ENCODE assay signal across 18 cellular contexts in the genomic region with DNA sequence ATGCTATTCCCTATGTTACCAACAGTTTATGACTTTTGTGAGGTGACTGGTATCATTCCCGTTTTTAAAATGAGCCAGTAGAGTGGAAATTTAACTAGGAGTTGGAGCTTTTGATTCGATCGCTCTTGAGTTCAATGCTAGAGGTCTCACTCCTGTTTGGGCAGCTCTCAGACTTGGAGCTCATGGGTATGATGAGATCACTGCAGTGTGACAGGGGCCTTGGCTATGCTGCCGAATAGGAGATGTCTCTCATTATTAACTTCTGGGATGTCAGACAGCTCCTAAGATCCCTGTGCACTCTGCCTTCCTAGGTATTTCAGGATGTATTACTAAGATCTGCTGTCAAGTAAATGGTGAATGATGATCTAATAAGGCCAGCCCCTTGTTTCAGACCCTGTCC. TPM values are rescaled to one million over a fixed set of nuclear protein-coding genes. Genes with fewer than 3 reads are reported as not detected.
"Had no signal": no experiment of that assay in that cellular context is flagged by ENCODE, and none has a peak within 500 bp of the region (broad histone marks: within the 10 kb centered on the region; RNA-seq: fewer than 3 reads in every experiment).

No MANE protein-coding gene starts in this region.

- H3K27ac ChIP-seq: adrenal gland, body of pancreas, pancreas had no signal

- H3K4me3 ChIP-seq: adrenal gland, body of pancreas, gastrocnemius medialis, heart right ventricle, pancreas, tibial nerve, uterus had no signal

- H3K27me3 ChIP-seq: adrenal gland, body of pancreas, gastrocnemius medialis, heart right ventricle, pancreas, tibial nerve, uterus had no signal

- H3K4me1 ChIP-seq: adrenal gland, body of pancreas, gastrocnemius medialis, pancreas had no signal

- H3K9me3 ChIP-seq: adrenal gland, body of pancreas, gastrocnemius medialis, heart right ventricle, pancreas, tibial nerve, uterus had no signal

- H3K36me3 ChIP-seq: adrenal gland, gastrocnemius medialis, pancreas, uterus had no signal

- DNase-seq: activated CD4-positive, alpha-beta T cell treated with anti-CD3 and anti-CD28 coated beads for 36 hours; activated CD4-positive, alpha-beta T cell treated with anti-CD3 and anti-CD28 coated beads, Interleukin-2, amount 50 U/mL, for 48 hours; activated gamma-delta T cell treated with Interleukin-2 at 50 U/mL for 16 hours; activated T-cell treated with anti-CD3 and anti-CD28 coated beads for 4 hours; adrenal gland; body of pancreas; central memory CD4-positive, alpha-beta T cell; gastrocnemius medialis; heart right ventricle; mesendoderm; naive thymus-derived CD8-positive, alpha-beta T cell; pancreas; stimulated activated naive CD4-positive, alpha-beta T cell; SW 1271; T-helper 2 cell; uterus had no signal

- ATAC-seq: activated CD4-positive, alpha-beta T cell treated with anti-CD3 and anti-CD28 coated beads for 36 hours; activated naive CD4-positive, alpha-beta T cell treated with anti-CD3 and anti-CD28 coated beads, Interleukin-2, amount 50 U/mL, for 72 hours; body of pancreas; naive thymus-derived CD8-positive, alpha-beta T cell; pancreas had no signal

RNA-seq across cellular contexts. Expression of a gene that starts 20.4 kb away (rescaled TPM):
- total RNA-seq: naive thymus-derived CD8-positive, alpha-beta T cell had no signal
